In the genomic region with DNA sequence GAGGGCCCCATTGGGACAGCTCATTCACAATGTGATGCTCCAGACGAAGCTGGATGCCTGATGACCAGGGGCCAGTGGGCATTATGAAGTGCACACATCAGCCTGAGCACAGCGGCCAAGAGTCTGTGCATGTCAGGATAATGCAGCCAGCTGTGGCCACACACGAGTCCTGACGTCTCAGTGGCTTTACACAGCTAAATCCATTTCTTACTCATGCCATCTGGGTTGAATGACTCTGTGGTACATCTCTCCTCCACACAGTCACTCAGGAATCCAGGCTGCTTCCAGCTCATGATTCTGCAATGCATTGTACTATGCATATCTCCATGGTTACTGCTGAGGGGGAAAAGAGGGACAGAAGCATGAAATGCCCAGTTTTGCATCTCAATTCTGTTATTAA, we compare ENCODE assay signal across 18 cellular contexts.
DNase-seq lines count a peak whose midpoint lies in the region; ATAC-seq and TF ChIP-seq lines count a peak whose summit lies in the region.
"Had no signal": no experiment of that assay in that cellular context is flagged by ENCODE, and none has a peak within 500 bp of the region (broad histone marks: within the 10 kb centered on the region; RNA-seq: fewer than 3 reads in every experiment).

No MANE protein-coding gene starts in this region.

- TF ChIP-seq CTCF in AG10803 (conservative IDR thresholded peaks at IDR 0.05; ENCODE audit: low read length) (no peak), foreskin fibroblast (IDR thresholded peaks at IDR 0.05; ENCODE audit: low read depth, low read length) (no peak)

- DNase-seq in AG10803 (ENCODE audit: low read depth) (peak; percentile 80), HPDE6-E6E7 (ENCODE audit: extremely low spot score) (peak; percentile 29), amniotic stem cell (lab: John Stamatoyannopoulos, UW) (peak; percentile 31), foreskin fibroblast (peak; percentile 81 to 95), GM19238 (ENCODE audit: insufficient read length, low spot score) (no peak), hypothalamus (lab: John Stamatoyannopoulos, UW) (no peak)
- DNase-seq in activated effector memory CD4-positive, alpha-beta T cell treated with anti-CD3 and anti-CD28 coated beads, Interleukin-2, amount 50 U/mL, for 16 hours: no peak
- DNase-seq: activated CD4-positive, CD25-positive, alpha-beta regulatory T cell; activated naive CD4-positive, alpha-beta T cell treated with anti-CD3 and anti-CD28 coated beads for 36 hours; caudate nucleus; heart left ventricle; kidney glomerular epithelial cell; NCI-H187 treated with DMSO at 0.1 percent for 48 hours; NCI-H526 treated with DMSO at 0.1 percent for 48 hours; stimulated activated naive CD4-positive, alpha-beta T cell; T-cell had no signal

- H3K4me3 ChIP-seq in AG10803 (ENCODE audit: low read length) (no peak overlapping the region), foreskin fibroblast (ENCODE audit: low read depth in 1 of 2, low read length in 2 of 2) (no peak overlapping the region)
- H3K4me3 ChIP-seq: heart left ventricle, skin epidermis had no signal

- no peak for ATAC-seq in GM19328 (IDR thresholded peaks at IDR 0.05; ENCODE audit: unreplicated experiment)
- ATAC-seq: heart left ventricle, T-cell had no signal

Comparison
In these comparisons a context has a peak if more than half of its experiments do, and no peak if none do; other contexts are left out.
1. DNase-seq: peak in AG10803 (single experiment), HPDE6-E6E7 (single experiment), amniotic stem cell (single experiment) and foreskin fibroblast (2 of 2); none in GM19238 (single experiment), hypothalamus (0 of 51) and activated effector memory CD4-positive, alpha-beta T cell treated with anti-CD3 and anti-CD28 coated beads, Interleukin-2, amount 50 U/mL, for 16 hours (single experiment).